10 cellular contexts compared by ENCODE assay signal in the genomic region with DNA sequence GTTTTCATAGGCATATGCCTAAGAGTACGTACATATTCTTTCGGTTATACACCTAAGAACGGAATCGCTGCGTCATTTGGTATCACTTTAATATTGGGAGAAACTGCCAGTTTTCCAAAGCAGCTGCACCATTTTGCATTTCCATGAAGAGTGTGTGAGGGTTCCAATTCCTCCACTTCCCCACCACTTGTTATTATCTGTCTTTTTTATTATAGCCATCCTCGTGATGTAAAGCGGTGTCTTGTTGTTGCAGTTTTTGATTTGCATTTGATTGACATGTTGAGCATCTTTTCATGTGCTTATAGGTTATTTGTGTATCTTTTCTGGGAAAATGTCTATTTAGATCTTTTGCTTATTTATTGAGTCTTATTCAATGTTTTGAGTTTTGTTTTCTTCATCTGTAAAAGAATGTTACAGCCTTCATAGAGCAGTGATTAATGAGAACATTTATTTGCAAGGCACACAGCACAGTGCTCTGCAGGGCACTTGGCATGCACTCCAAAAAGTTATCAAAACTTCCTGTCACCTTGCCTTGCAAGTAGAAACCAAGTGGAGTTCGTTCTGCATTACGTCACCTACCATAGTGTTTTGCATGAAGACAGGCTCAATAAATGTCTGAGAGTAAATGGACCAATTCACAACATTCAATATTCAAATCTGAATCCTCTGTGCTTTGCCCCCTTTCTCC. TPM values are rescaled to one million over a fixed set of nuclear protein-coding genes. Genes with fewer than 3 reads are reported as not detected.
DNase-seq lines count a peak whose midpoint lies in the region; ATAC-seq and TF ChIP-seq lines count a peak whose summit lies in the region.
"Had no signal": no experiment of that assay in that cellular context is flagged by ENCODE, and none has a peak within 500 bp of the region (broad histone marks: within the 10 kb centered on the region; RNA-seq: fewer than 3 reads in every experiment).

No MANE protein-coding gene starts in this region.

- H3K9me3 ChIP-seq in OCI-LY3 (ENCODE audit: insufficient read depth, low read length): no peaks in the 10 kb centered on the region
- H3K9me3 ChIP-seq: right lobe of liver had no signal

- H3K4me1 Mint-ChIP-seq in effector memory CD8-positive, alpha-beta T cell (ENCODE audit: low read depth in 2 of 2): peaks cover 17 to 23% of the 10 kb centered on the region in 2 donors
- peaks cover 40% of the 10 kb centered on the region for H3K4me1 Mint-ChIP-seq in nephron

- no peak overlapping the region; the same call in 1 of the 2 replicates for H3K4me2 ChIP-seq in OCI-LY3 (ENCODE audit: low read length)

- peaks cover 18% of the 10 kb centered on the region for H3K4me1 ChIP-seq in OCI-LY3 (ENCODE audit: low read length)

- 0 out of 2 replicates have a peak, but pooled peaks cover 6% of the 10 kb centered on the region for H3K27me3 ChIP-seq in OCI-LY3 (ENCODE audit: low read depth, low read length)
- H3K27me3 ChIP-seq: right lobe of liver had no signal

- no peak overlapping the region for H3K9ac ChIP-seq in OCI-LY3 (ENCODE audit: low read length)

- H3K27ac ChIP-seq in OCI-LY3 (ENCODE audit: low read length): no peak overlapping the region

- DNase-seq in Daoy (ENCODE audit: low read depth) (peak; percentile 42), AG08395 (ENCODE audit: low spot score) (no peak)
- DNase-seq in effector memory CD8-positive, alpha-beta T cell: no peak
- DNase-seq: Kasumi-1, right lobe of liver had no signal

- peaks cover 5 to 10% of the 10 kb centered on the region in 2 donors for H3K27me3 Mint-ChIP-seq in effector memory CD8-positive, alpha-beta T cell
- H3K27me3 Mint-ChIP-seq in nephron (ENCODE audit: low read depth): peaks cover 4% of the 10 kb centered on the region

- TF ChIP-seq CTCF in OCI-LY3 (IDR thresholded peaks at IDR 0.05; ENCODE audit: low read depth, low read length) (no peak), nephron (IDR thresholded peaks at IDR 0.05; ENCODE audit: unreplicated experiment in 3 of 3) (no peak)

- H4K20me1 ChIP-seq in OCI-LY3 (ENCODE audit: insufficient read depth, low read length): no peaks in the 10 kb centered on the region

- H3K36me3 ChIP-seq in OCI-LY3 (replicated peaks; ENCODE audit: low read depth, low read length): no peaks in the 10 kb centered on the region
- H3K36me3 ChIP-seq: right lobe of liver had no signal

- H3K27ac Mint-ChIP-seq in effector memory CD8-positive, alpha-beta T cell: peak overlapping the region; percentile 92 to 96
- H3K27ac Mint-ChIP-seq in nephron: peak overlapping the region; percentile 99

- no peak overlapping the region for H3K4me3 Mint-ChIP-seq in effector memory CD8-positive, alpha-beta T cell
- peak overlapping the region; percentile 87 to 94 (median 94) for H3K4me3 Mint-ChIP-seq in nephron

- no peak overlapping the region for H3K4me3 ChIP-seq in OCI-LY3 (ENCODE audit: low read length)
- H3K4me3 ChIP-seq: right lobe of liver had no signal

- no peak for ATAC-seq in effector memory CD8-positive, alpha-beta T cell (replicated peaks)
- ATAC-seq in HG03342 (IDR thresholded peaks at IDR 0.05; ENCODE audit: unreplicated experiment): no peak
- ATAC-seq in HG03139 (IDR thresholded peaks at IDR 0.05; ENCODE audit: unreplicated experiment): no peak
- no peak for ATAC-seq in GM21367 (IDR thresholded peaks at IDR 0.05; ENCODE audit: unreplicated experiment)

- H3K9me3 Mint-ChIP-seq in effector memory CD8-positive, alpha-beta T cell: no peaks in the 10 kb centered on the region
- no peaks in the 10 kb centered on the region for H3K9me3 Mint-ChIP-seq in nephron

- peak overlapping the region; percentile 75; the same call in 1 of the 2 replicates for H2AFZ ChIP-seq in OCI-LY3 (ENCODE audit: low read depth, low read length)

- 0 out of 2 replicates have a peak, but pooled peaks cover 2% of the 10 kb centered on the region for H3K79me2 ChIP-seq in OCI-LY3 (ENCODE audit: low read length)

- peaks cover 16% of the 10 kb centered on the region for H3K36me3 Mint-ChIP-seq in effector memory CD8-positive, alpha-beta T cell (ENCODE audit: insufficient read depth)
- H3K36me3 Mint-ChIP-seq in nephron (ENCODE audit: low read depth): no peaks in the 10 kb centered on the region

RNA-seq across cellular contexts. Expression of a gene that starts 26.6 kb away (rescaled TPM):
- total RNA-seq in Daoy (2014; rRNA removed; shearing (Covaris generic)): not detected in 2 replicates

RNA-seq across cellular contexts. Expression of a gene that starts 40.6 kb away (rescaled TPM):
- total RNA-seq in Daoy (2014; rRNA removed; shearing (Covaris generic)): 166 and 171 TPM in 2 replicates

RNA-seq across cellular contexts. Expression of a gene that starts 56.2 kb away (rescaled TPM):
- total RNA-seq in Daoy (2014; rRNA removed; shearing (Covaris generic)): 36.2 and 38.9 TPM in 2 replicates

RNA-seq across cellular contexts. Expression of a gene that starts 56.5 kb away (rescaled TPM):
- 29.4 and 36.5 TPM in 2 replicates for total RNA-seq in Daoy (2014; rRNA removed; shearing (Covaris generic))

Comparison
In these comparisons a context has a peak if more than half of its experiments do, and no peak if none do; other contexts are left out.
1. H3K4me3 Mint-ChIP-seq: peak in nephron (3 of 3); none in effector memory CD8-positive, alpha-beta T cell (0 of 2).